Comparison of ENCODE assay signal across 8 cellular contexts in genomic region chr11:66328307-66329144, GRCh38. TPM values are rescaled to one million over a fixed set of nuclear protein-coding genes. Genes with fewer than 3 reads are reported as not detected.
DNase-seq lines count a peak whose midpoint lies in the region; ATAC-seq, FAIRE-seq and TF ChIP-seq lines count a peak whose summit lies in the region.

No MANE protein-coding gene starts in this region.

- ATAC-seq in omental fat pad (ENCODE audit: low FRiP score): peak; percentile 66
- ATAC-seq in thoracic aorta (ENCODE audit: insufficient number of reproducible peaks, low FRiP score, low read depth): no peak

- H3K36me3 ChIP-seq in thoracic aorta: no peaks in the 10 kb centered on the region

- no peak overlapping the region for H3K27ac ChIP-seq in thoracic aorta

- peak; percentile 66 for DNase-seq in NK-92 treated with Interleukin-12 subunit alpha and Interleukin-12 subunit beta, amount 100 ng/mL, for 24 hours (lab: John Stamatoyannopoulos, UW)
- DNase-seq in NK-92 (lab: John Stamatoyannopoulos, UW; ENCODE audit: unreplicated experiment) (no peak), Kasumi-1 (lab: John Stamatoyannopoulos, UW) (peak; percentile 77 to 84), frontal cortex (ENCODE audit: low spot score in 2 of 2) (peak; percentile 83 to 88), omental fat pad (ENCODE audit: low spot score) (peak; percentile 65), thoracic aorta (ENCODE audit: low spot score) (no peak)
- DNase-seq in activated effector memory CD4-positive, alpha-beta T cell treated with anti-CD3 and anti-CD28 coated beads, Interleukin-2, amount 50 U/mL, for 16 hours: peak; percentile 92

- FAIRE-seq in frontal cortex (lab: Jason Lieb, UNC): no peak

- peak; percentile 48 for TF ChIP-seq POLR2A in Raji (IDR thresholded peaks at IDR 0.05; ENCODE audit: insufficient read depth, low read depth, low read length)

- no peaks in the 10 kb centered on the region for H3K27me3 ChIP-seq in thoracic aorta (replicated peaks; ENCODE audit: insufficient read depth)

- peak in 2 of 3 donors; percentile 97 to 98 for TF ChIP-seq CTCF in omental fat pad (IDR thresholded peaks at IDR 0.05)
- TF ChIP-seq CTCF in thoracic aorta (IDR thresholded peaks at IDR 0.05): peak; percentile 93

- peak overlapping the region; percentile 40 for H3K4me3 ChIP-seq in thoracic aorta

- peaks cover 0 to 12% of the 10 kb centered on the region in 2 donors for H3K4me1 ChIP-seq in thoracic aorta (ENCODE audit: control insufficient read depth in 1 of 2, low read depth in 2 of 2)

- H3K9me3 ChIP-seq in thoracic aorta: no peaks in the 10 kb centered on the region

RNA-seq across cellular contexts. Expression of gene RIN1, which starts 7.7 kb away (rescaled TPM):
- total RNA-seq in frontal cortex (0.82 TPM), omental fat pad (10 to 100 TPM in 1 of 4 donors, 1 to 10 TPM in 3; 2.9 to 34.6 (median 3.6) TPM), thoracic aorta (1 to 10 TPM; 7.7 to 7.8 TPM)

RNA-seq across cellular contexts. Expression of gene CD248, which starts 11.7 kb away (rescaled TPM):
- 1.2 TPM for total RNA-seq in frontal cortex
- total RNA-seq in omental fat pad: 100 to 1,000 TPM in 1 of 4 donors, 10 to 100 TPM in 3; 43.2 to 107 (median 70.7) TPM
- 10 to 100 TPM; 22.9 to 32.4 TPM for total RNA-seq in thoracic aorta

RNA-seq across cellular contexts. Expression of gene BRMS1, which starts 16.4 kb away (rescaled TPM):
- total RNA-seq in frontal cortex: 19.2 TPM
- 10 to 100 TPM; 36.7 to 59.2 (median 42.0) TPM for total RNA-seq in omental fat pad
- total RNA-seq in thoracic aorta: 10 to 100 TPM; 35.0 to 48.1 TPM

RNA-seq across cellular contexts. Expression of gene B4GAT1, which starts 18.9 kb away (rescaled TPM):
- total RNA-seq in frontal cortex (83.2 TPM), omental fat pad (10 to 100 TPM; 13.3 to 37.1 (median 21.1) TPM), thoracic aorta (10 to 100 TPM; 15.7 to 34.1 TPM)

RNA-seq across cellular contexts. Expression of gene TMEM151A, which starts 36.8 kb away (rescaled TPM):
- total RNA-seq in frontal cortex: 9.0 TPM
- total RNA-seq in omental fat pad: 10 to 100 TPM in 1 of 4 donors, 1 to 10 TPM in 2, not detected in 1; 1.6 to 14.8 (median 9.1) TPM
- under 1 TPM in 1 of 2 donors, not detected in 1; 0.27 TPM for total RNA-seq in thoracic aorta

Comparison
In these comparisons a context has a peak if more than half of its experiments do, and no peak if none do; other contexts are left out.
1. DNase-seq: peak in NK-92 treated with Interleukin-12 subunit alpha and Interleukin-12 subunit beta, amount 100 ng/mL, for 24 hours (single experiment), Kasumi-1 (2 of 2), activated effector memory CD4-positive, alpha-beta T cell treated with anti-CD3 and anti-CD28 coated beads, Interleukin-2, amount 50 U/mL, for 16 hours (single experiment), frontal cortex (2 of 2) and omental fat pad (single experiment); none in NK-92 (single experiment) and thoracic aorta (single experiment).
2. RNA of gene CD248, which starts 11.7 kb away (total RNA-seq): 43.2 to 107 TPM in omental fat pad and 22.9 to 32.4 TPM in thoracic aorta; 1.2 TPM in frontal cortex (single experiment); every median in the first group is over 10 times any median in the second.